Comparison of ENCODE assay signal across 25 cellular contexts in the genomic region with DNA sequence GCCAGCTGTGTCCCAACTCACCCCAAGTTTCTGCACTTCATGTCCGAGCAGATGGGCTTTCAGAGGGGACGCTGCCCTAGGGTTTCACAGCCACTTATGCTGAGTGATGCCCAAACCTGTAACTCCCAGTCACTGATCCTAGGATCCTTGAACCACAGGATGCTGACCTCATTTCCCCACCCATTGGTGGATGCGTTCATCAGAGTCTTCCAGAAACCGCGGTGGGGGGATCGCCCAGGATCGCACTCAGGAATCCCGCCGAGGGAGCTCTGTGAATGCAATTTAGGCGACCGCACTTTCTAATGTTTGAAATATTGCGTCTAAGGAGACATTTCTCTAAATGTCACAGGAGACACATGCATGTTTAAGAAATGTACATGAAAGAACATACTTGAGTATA.
DNase-seq lines count a peak whose midpoint lies in the region; ATAC-seq, FAIRE-seq and TF ChIP-seq lines count a peak whose summit lies in the region.
"Had no signal": no experiment of that assay in that cellular context is flagged by ENCODE, and none has a peak within 500 bp of the region (broad histone marks: within the 10 kb centered on the region; RNA-seq: fewer than 3 reads in every experiment).

No MANE protein-coding gene starts in this region.

- under 1% methylated on average over 12 of the region's 12 CpGs for WGBS in K562 (ENCODE audit: insufficient coverage, low coverage, missing lambda C conversion rate)
- WGBS in ovary, 3 donors: 94 to 95% (median 95%) methylated on average over 11 to 12 of the region's 12 CpGs

- H3K36me3 ChIP-seq in K562 (ENCODE audit: control insufficient read depth, insufficient read depth, low read length): no peaks in the 10 kb centered on the region
- no peaks in the 10 kb centered on the region for H3K36me3 ChIP-seq in lower lobe of right lung
- H3K36me3 ChIP-seq in thoracic aorta: no peaks in the 10 kb centered on the region
- H3K36me3 ChIP-seq in ovary: no peaks in the 10 kb centered on the region
- no peaks in the 10 kb centered on the region for H3K36me3 ChIP-seq in upper lobe of right lung
- no peaks in the 10 kb centered on the region for H3K36me3 ChIP-seq in A673 (ENCODE audit: insufficient read depth, low read length, poor library complexity, severe bottlenecking)
- H3K36me3 ChIP-seq: BE2C had no signal

- no peak overlapping the region for H3K9ac ChIP-seq in K562 (ENCODE audit: insufficient read depth in 1 of 2, low read depth in 2 of 2, low read length in 2 of 2)

- TF ChIP-seq CTCF in GM10248 (IDR thresholded peaks at IDR 0.05; ENCODE audit: control extremely low read depth, extremely low read depth, low read depth, missing control alignments): no peak
- no peak for TF ChIP-seq CTCF in K562 (IDR thresholded peaks at IDR 0.05 in 2 of 3, conservative IDR thresholded peaks at IDR 0.05 in 1 of 3; ENCODE audit: insufficient read depth in 2 of 3, low read depth in 1 of 3, low read length in 3 of 3)
- TF ChIP-seq CTCF in lower lobe of right lung (IDR thresholded peaks at IDR 0.05): no peak
- TF ChIP-seq CTCF in thoracic aorta (IDR thresholded peaks at IDR 0.05): no peak
- TF ChIP-seq CTCF in ovary (IDR thresholded peaks at IDR 0.05): no peak
- no peak for TF ChIP-seq CTCF in upper lobe of right lung (IDR thresholded peaks at IDR 0.05)
- no peak for TF ChIP-seq CTCF in A673 (conservative IDR thresholded peaks at IDR 0.05; ENCODE audit: low read depth, low read length)

- H3K9me1 ChIP-seq in K562 (ENCODE audit: control insufficient read depth, insufficient read depth, low read length): no peaks in the 10 kb centered on the region

- intact Hi-C loops in K562 (cut with micrococcal nuclease): no loop called here
- intact Hi-C loops in lower lobe of right lung (cut with DNase I): no loop called here
- intact Hi-C loops in ovary (cut with DNase I): no loop called here
- intact Hi-C loops in upper lobe of right lung (cut with DNase I): no loop called here
- intact Hi-C loops in A673 (cut with micrococcal nuclease; ENCODE audit: unreplicated experiment): no loop called here

- in situ Hi-C loops in K562 (cut with MboI): no loop called here

- FAIRE-seq in K562 (lab: Jason Lieb, UNC): no peak
- FAIRE-seq: GM12892, GM19239 had no signal

- H3K4me3 ChIP-seq in K562 (no peak overlapping the region), lower lobe of right lung (no peak overlapping the region), thoracic aorta (no peak overlapping the region), ovary (no peak overlapping the region), upper lobe of right lung (no peak overlapping the region), A673 (ENCODE audit: low read depth, low read length, poor library complexity, severe bottlenecking) (no peak overlapping the region)

- H3K4me2 ChIP-seq in K562 (ENCODE audit: insufficient read depth, low read length): no peak overlapping the region

- CTCF ChIA-PET in GM10248 (lab: Yijun Ruan, JAX) (no interaction called here), K562 (lab: Yijun Ruan, JAX; ENCODE audit: low intra/inter-chr PET ratio) (no interaction called here), A673 (lab: Charles Lee) (no interaction called here)

- H3K27me3 ChIP-seq in K562 (ENCODE audit: control insufficient read depth in 2 of 2, insufficient read depth in 2 of 2, low read length in 2 of 2) (peaks cover 7 to 25% of the 10 kb centered on the region in 2 experiments; a peak in 4 of 5 replicates), lower lobe of right lung (ENCODE audit: low read depth) (peaks cover 4% of the 10 kb centered on the region), thoracic aorta (replicated peaks; ENCODE audit: insufficient read depth) (no peaks in the 10 kb centered on the region), ovary (no peaks in the 10 kb centered on the region), upper lobe of right lung (no peaks in the 10 kb centered on the region), A673 (replicated peaks; ENCODE audit: insufficient read depth, low read depth, low read length, poor library complexity) (peaks cover 4% of the 10 kb centered on the region)
- H3K27me3 ChIP-seq: BE2C had no signal

- POLR2A ChIA-PET in GM10248 (lab: Yijun Ruan, JAX) (no interaction called here), K562 (lab: Yijun Ruan, JAX) (interaction anchor here (0.6 kb wide), 1 partner anchor 932 kb away, joined by 3 read pairs; no protein-coding TSS in a partner anchor), A673 (lab: Charles Lee; ENCODE audit: low non-redundant PET) (no interaction called here)

- ATAC-seq in K562: no peak
- ATAC-seq in lower lobe of right lung: no peak
- no peak for ATAC-seq in thoracic aorta (ENCODE audit: insufficient number of reproducible peaks, low FRiP score, low read depth)
- no peak for ATAC-seq in upper lobe of right lung
- ATAC-seq: HCT116, PC-3 had no signal

- DNase-seq in GM10248 (ENCODE audit: extremely low spot score): peak; percentile 1
- DNase-seq in K562 (ENCODE audit: extremely low read depth in 1 of 4, low spot score in 3 of 4): no peak
- no peak for DNase-seq in lower lobe of right lung
- no peak for DNase-seq in thoracic aorta (ENCODE audit: low spot score)
- DNase-seq in ovary: no peak
- DNase-seq in upper lobe of right lung: no peak
- no peak for DNase-seq in A673 (ENCODE audit: low spot score)
- DNase-seq: ACHN; BE2C; CD8-positive, alpha-beta memory T cell; DMS 273 treated with DMSO at 0.1 percent for 48 hours; DMS79; GF-D8; NCI-H1092; NCI-H1436; NCI-H187; NCI-H2171 treated with DMSO at 0.1 percent for 48 hours; NCI-H524; NCI-H774; PC-3; RPMI8226; SHP77 had no signal

- 0 out of 2 replicates have a peak, but pooled peaks cover 4% of the 10 kb centered on the region for H4K20me1 ChIP-seq in K562 (replicated peaks; ENCODE audit: control insufficient read depth, insufficient read depth, low read length)

- H3K27ac ChIP-seq in K562 (ENCODE audit: extremely low read depth, low read depth, low read length) (no peak overlapping the region), lower lobe of right lung (peak overlapping the region; percentile 47), thoracic aorta (peak overlapping the region; percentile 21 to 28), ovary (no peak overlapping the region), upper lobe of right lung (no peak overlapping the region), A673 (ENCODE audit: low read depth, low read length, poor library complexity, severe bottlenecking) (no peak overlapping the region)

- BruUV-seq in K562 (replicated peaks; lab: Mats Ljungman, UMichigan) (no TSS peak), A673 (replicated peaks; lab: Mats Ljungman, UMichigan) (no TSS peak)

- H3K9me3 ChIP-seq in K562 (replicated peaks; ENCODE audit: control insufficient read depth, insufficient read depth, low read depth, low read length) (no peaks in the 10 kb centered on the region), lower lobe of right lung (no peaks in the 10 kb centered on the region), thoracic aorta (no peaks in the 10 kb centered on the region), ovary (no peaks in the 10 kb centered on the region), upper lobe of right lung (no peaks in the 10 kb centered on the region), A673 (ENCODE audit: low read depth, low read length, poor library complexity, severe bottlenecking) (no peaks in the 10 kb centered on the region)
- H3K9me3 ChIP-seq: BE2C had no signal

- TF ChIP-seq POLR2A in K562 (conservative IDR thresholded peaks at IDR 0.05) (no peak), ovary (IDR thresholded peaks at IDR 0.05) (no peak)

- no peak for TF ChIP-seq RAD21 in K562 (CRISPR knock-in tag; conservative IDR thresholded peaks at IDR 0.05 in 1 of 2, IDR thresholded peaks at IDR 0.05 in 1 of 2)

- peak overlapping the region; percentile 10; the same call in 1 of the 2 replicates for H2AFZ ChIP-seq in K562 (ENCODE audit: low read depth, low read length)

- no peak for TF ChIP-seq EP300 in K562 (IDR thresholded peaks at IDR 0.05; ENCODE audit: low read length)
- TF ChIP-seq EP300 in ovary (IDR thresholded peaks at IDR 0.05): no peak

- no peaks in the 10 kb centered on the region for H3K79me2 ChIP-seq in K562 (ENCODE audit: control insufficient read depth, insufficient read depth, low read length)

- peaks cover 0 to 5% of the 10 kb centered on the region in 2 experiments; a peak in 1 of 5 replicates for H3K4me1 ChIP-seq in K562 (replicated peaks in 1 of 2; ENCODE audit: control insufficient read depth in 2 of 2, insufficient read depth in 2 of 2, low read length in 2 of 2)
- no peaks in the 10 kb centered on the region for H3K4me1 ChIP-seq in lower lobe of right lung
- no peaks in the 10 kb centered on the region for H3K4me1 ChIP-seq in thoracic aorta (ENCODE audit: control insufficient read depth in 1 of 2, low read depth in 2 of 2)
- H3K4me1 ChIP-seq in ovary (ENCODE audit: insufficient read depth): no peaks in the 10 kb centered on the region
- no peaks in the 10 kb centered on the region for H3K4me1 ChIP-seq in upper lobe of right lung
- no peaks in the 10 kb centered on the region for H3K4me1 ChIP-seq in A673 (ENCODE audit: insufficient read depth, low read length, poor library complexity, severe bottlenecking)
- H3K4me1 ChIP-seq: BE2C had no signal

TF ChIP-seq in K562, 482 proteins besides CTCF, POLR2A, EP300 and RAD21:
- TF ChIP-seq RAD51 (IDR thresholded peaks at IDR 0.05; ENCODE audit: borderline replicate concordance, low read depth) (no peak), FUS (optimal IDR thresholded peaks at IDR 0.05; ENCODE audit: low read depth, low read length) (no peak), NFE2L1 (tag; IDR thresholded peaks at IDR 0.05; ENCODE audit: borderline replicate concordance, low read depth) (no peak)
- TF ChIP-seq, protein P1, sequence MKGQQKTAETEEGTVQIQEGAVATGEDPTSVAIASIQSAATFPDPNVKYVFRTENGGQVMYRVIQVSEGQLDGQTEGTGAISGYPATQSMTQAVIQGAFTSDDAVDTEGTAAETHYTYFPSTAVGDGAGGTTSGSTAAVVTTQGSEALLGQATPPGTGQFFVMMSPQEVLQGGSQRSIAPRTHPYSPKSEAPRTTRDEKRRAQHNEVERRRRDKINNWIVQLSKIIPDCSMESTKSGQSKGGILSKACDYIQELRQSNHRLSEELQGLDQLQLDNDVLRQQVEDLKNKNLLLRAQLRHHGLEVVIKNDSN (CRISPR knock-in tag; IDR thresholded peaks at IDR 0.05): no peak
TF ChIP-seq in K562: peak in this region for 0.

Comparison
In these comparisons a context has a peak if more than half of its experiments do, and no peak if none do; other contexts are left out.
1. H3K27ac ChIP-seq: peak in lower lobe of right lung (single experiment) and thoracic aorta (2 of 2); none in K562 (single experiment), ovary (0 of 2), upper lobe of right lung (single experiment) and A673 (single experiment).